In genomic region chr7:6435486-6436384, GRCh38 we compare ENCODE assay signal across 8 cellular contexts. TPM values are rescaled to one million over a fixed set of nuclear protein-coding genes. Genes with fewer than 3 reads are reported as not detected.
DNase-seq lines count a peak whose midpoint lies in the region; ATAC-seq and TF ChIP-seq lines count a peak whose summit lies in the region.

No MANE protein-coding gene starts in this region.

- ATAC-seq in GM21381 (IDR thresholded peaks at IDR 0.05; ENCODE audit: unreplicated experiment) (peak; percentile 71), natural killer cell (peak; percentile 95 to 98 (median 98))

- H3K27me3 ChIP-seq in Peyer's patch (no peaks in the 10 kb centered on the region), esophagus squamous epithelium (no peaks in the 10 kb centered on the region)

- no peak overlapping the region for H3K4me3 ChIP-seq in Jurkat, Clone E6-1 (ENCODE audit: low read length)
- H3K4me3 ChIP-seq in Peyer's patch (peak overlapping the region in 2 of 4 donors; percentile 2 to 20), esophagus squamous epithelium (peak overlapping the region in 3 of 4 donors; percentile 2 to 39 (median 23))

- peaks cover 14 to 19% of the 10 kb centered on the region in 2 donors for H3K4me1 Mint-ChIP-seq in natural killer cell

- peak overlapping the region; percentile 80 for H3K4me3 Mint-ChIP-seq in natural killer cell

- TF ChIP-seq CTCF in Peyer's patch (IDR thresholded peaks at IDR 0.05) (peak; percentile 88 to 96 (median 90)), esophagus squamous epithelium (IDR thresholded peaks at IDR 0.05) (peak; percentile 89 to 97 (median 94)), natural killer cell (IDR thresholded peaks at IDR 0.05) (peak; percentile 92)

- H3K9me3 ChIP-seq in Peyer's patch = no peaks in the 10 kb centered on the region
- no peaks in the 10 kb centered on the region for H3K9me3 ChIP-seq in esophagus squamous epithelium

- TF ChIP-seq POLR2A in Peyer's patch (IDR thresholded peaks at IDR 0.05) (no peak), esophagus squamous epithelium (IDR thresholded peaks at IDR 0.05) (peak in 1 of 4 donors; percentile 16)

- no peaks in the 10 kb centered on the region for H3K27me3 Mint-ChIP-seq in natural killer cell (ENCODE audit: low read depth in 2 of 2)

- H3K9me3 Mint-ChIP-seq in natural killer cell = no peaks in the 10 kb centered on the region

- H3K27ac ChIP-seq in Peyer's patch (peak overlapping the region in 3 of 4 donors; percentile 31 to 58 (median 31)), esophagus squamous epithelium (peak overlapping the region; percentile 33 to 68 (median 47))

- intact Hi-C loops in esophagus squamous epithelium (cut with DNase I) (no loop called here), natural killer cell (cut with micrococcal nuclease) (loop anchor here (5.0 kb wide), 1 partner anchor 438 kb away; no protein-coding TSS in a partner anchor)

- H3K36me3 Mint-ChIP-seq in natural killer cell = no peaks in the 10 kb centered on the region

- WGBS in esophagus squamous epithelium, 2 donors = 34 to 53% methylated on average over 19 to 27 of the region's 27 CpGs

- H3K27ac Mint-ChIP-seq in natural killer cell = peak overlapping the region; percentile 56 to 71

- DNase-seq in COLO829 (ENCODE audit: low spot score) = peak; percentile 95
- DNase-seq in Jurkat, Clone E6-1 (ENCODE audit: low read depth, low spot score) = peak; percentile 75
- peak; percentile 73 to 90 (median 87) for DNase-seq in Peyer's patch
- peak; percentile 92 to 95 for DNase-seq in activated T-cell treated with anti-CD3 and anti-CD28 coated beads, Interleukin-2, amount 50 U/mL, for 48 hours
- DNase-seq in esophagus squamous epithelium (lab: John Stamatoyannopoulos, UW) = no peak
- DNase-seq in natural killer cell = peak; percentile 85
- DNase-seq in stimulated activated naive CD4-positive, alpha-beta T cell (lab: John Stamatoyannopoulos, UW) = peak; percentile 78 to 93 (median 84)

- H3K4me1 ChIP-seq in Peyer's patch (peaks cover 0 to 4% (median 0%) of the 10 kb centered on the region in 4 donors), esophagus squamous epithelium (peaks cover 7 to 55% (median 7%) of the 10 kb centered on the region in 3 donors)

- H3K36me3 ChIP-seq in Peyer's patch = peaks cover 0 to 38% (median 0%) of the 10 kb centered on the region in 3 donors
- peaks cover 0 to 60% (median 9%) of the 10 kb centered on the region in 3 donors for H3K36me3 ChIP-seq in esophagus squamous epithelium

RNA-seq across cellular contexts. Expression of gene DAGLB, which starts 12.0 kb away (rescaled TPM):
- 31.7 TPM for polyA plus RNA-seq in Jurkat, Clone E6-1 (2012; ENCODE audit: insufficient read depth, insufficient read length)
- total RNA-seq in Peyer's patch (10 to 100 TPM in 3 of 4 donors, 1 to 10 TPM in 1; 9.1 to 36.3 (median 24.3) TPM), esophagus squamous epithelium (10 to 100 TPM in 3 of 4 donors, 1 to 10 TPM in 1; 7.1 to 12.4 (median 10.6) TPM), natural killer cell (10 to 100 TPM; 20.3 to 25.6 (median 25.2) TPM)

RNA-seq across cellular contexts. Expression of gene KDELR2, which starts 48.2 kb away (rescaled TPM):
- 79.8 TPM for polyA plus RNA-seq in Jurkat, Clone E6-1 (2012; ENCODE audit: insufficient read depth, insufficient read length)
- 100 to 1,000 TPM in 2 of 4 donors, 10 to 100 TPM in 2; 47.9 to 156 (median 115) TPM for total RNA-seq in Peyer's patch
- total RNA-seq in esophagus squamous epithelium = 10 to 100 TPM; 53.4 to 92.3 (median 65.8) TPM
- total RNA-seq in natural killer cell = 10 to 100 TPM; 56.2 to 60.2 (median 58.5) TPM
